Comparison of ENCODE assay signal across 16 cellular contexts in genomic region chr20:6530254-6530653, GRCh38.
DNase-seq lines count a peak whose midpoint lies in the region; ATAC-seq and TF ChIP-seq lines count a peak whose summit lies in the region.
"Had no signal": no experiment of that assay in that cellular context is flagged by ENCODE, and none has a peak within 500 bp of the region (broad histone marks: within the 10 kb centered on the region; RNA-seq: fewer than 3 reads in every experiment).

No MANE protein-coding gene starts in this region.

- no peak for ATAC-seq in GM21825 (IDR thresholded peaks at IDR 0.05; ENCODE audit: unreplicated experiment)
- ATAC-seq in upper lobe of right lung, result no peak
- ATAC-seq in GM18870 (IDR thresholded peaks at IDR 0.05; ENCODE audit: unreplicated experiment), result no peak
- ATAC-seq: A549 had no signal

- TF ChIP-seq CTCF in HFF-Myc (IDR thresholded peaks at IDR 0.05; ENCODE audit: low read depth, low read length, missing control alignments) (no peak), fibroblast of villous mesenchyme (IDR thresholded peaks at IDR 0.05; ENCODE audit: insufficient read depth, low read depth, low read length) (no peak), upper lobe of right lung (IDR thresholded peaks at IDR 0.05) (no peak)

- H3K27ac ChIP-seq in upper lobe of right lung, result no peak overlapping the region
- H3K27ac ChIP-seq: A549, C4-2B, GM23248 had no signal

- H3K27me3 ChIP-seq in upper lobe of right lung, result no peaks in the 10 kb centered on the region
- H3K27me3 ChIP-seq: BE2C had no signal

- no peaks in the 10 kb centered on the region for H3K4me1 ChIP-seq in upper lobe of right lung
- H3K4me1 ChIP-seq: A549, BE2C had no signal

- intact Hi-C loops in upper lobe of right lung (cut with DNase I), result no loop called here

- no peaks in the 10 kb centered on the region for H3K9me3 ChIP-seq in upper lobe of right lung
- H3K9me3 ChIP-seq: BE2C had no signal

- no peaks in the 10 kb centered on the region for H3K36me3 ChIP-seq in upper lobe of right lung
- H3K36me3 ChIP-seq: BE2C had no signal

- DNase-seq in HFF-Myc (ENCODE audit: extremely low read depth, low read depth) (peak; percentile 56), amniotic epithelial cell (ENCODE audit: low read depth) (peak; percentile 39), fibroblast of villous mesenchyme (ENCODE audit: low read depth) (peak; percentile 79), upper lobe of right lung (no peak), NCI-H345 (lab: John Stamatoyannopoulos, UW) (no peak)
- DNase-seq: BE2C; CD4-positive, alpha-beta memory T cell; DMS153; DND-41; GF-D8; GM23248; H7 had no signal

- H3K4me3 ChIP-seq in HFF-Myc (replicated peaks; ENCODE audit: low read depth, low read length) (no peak overlapping the region), fibroblast of villous mesenchyme (ENCODE audit: low read depth, low read length) (no peak overlapping the region), upper lobe of right lung (no peak overlapping the region)
- H3K4me3 ChIP-seq: A549, GM23248 had no signal

Comparison
In these comparisons a context has a peak if more than half of its experiments do, and no peak if none do; other contexts are left out.
1. DNase-seq: peak in HFF-Myc (single experiment), amniotic epithelial cell (single experiment) and fibroblast of villous mesenchyme (single experiment); none in upper lobe of right lung (single experiment) and NCI-H345 (single experiment).